In the genomic region with DNA sequence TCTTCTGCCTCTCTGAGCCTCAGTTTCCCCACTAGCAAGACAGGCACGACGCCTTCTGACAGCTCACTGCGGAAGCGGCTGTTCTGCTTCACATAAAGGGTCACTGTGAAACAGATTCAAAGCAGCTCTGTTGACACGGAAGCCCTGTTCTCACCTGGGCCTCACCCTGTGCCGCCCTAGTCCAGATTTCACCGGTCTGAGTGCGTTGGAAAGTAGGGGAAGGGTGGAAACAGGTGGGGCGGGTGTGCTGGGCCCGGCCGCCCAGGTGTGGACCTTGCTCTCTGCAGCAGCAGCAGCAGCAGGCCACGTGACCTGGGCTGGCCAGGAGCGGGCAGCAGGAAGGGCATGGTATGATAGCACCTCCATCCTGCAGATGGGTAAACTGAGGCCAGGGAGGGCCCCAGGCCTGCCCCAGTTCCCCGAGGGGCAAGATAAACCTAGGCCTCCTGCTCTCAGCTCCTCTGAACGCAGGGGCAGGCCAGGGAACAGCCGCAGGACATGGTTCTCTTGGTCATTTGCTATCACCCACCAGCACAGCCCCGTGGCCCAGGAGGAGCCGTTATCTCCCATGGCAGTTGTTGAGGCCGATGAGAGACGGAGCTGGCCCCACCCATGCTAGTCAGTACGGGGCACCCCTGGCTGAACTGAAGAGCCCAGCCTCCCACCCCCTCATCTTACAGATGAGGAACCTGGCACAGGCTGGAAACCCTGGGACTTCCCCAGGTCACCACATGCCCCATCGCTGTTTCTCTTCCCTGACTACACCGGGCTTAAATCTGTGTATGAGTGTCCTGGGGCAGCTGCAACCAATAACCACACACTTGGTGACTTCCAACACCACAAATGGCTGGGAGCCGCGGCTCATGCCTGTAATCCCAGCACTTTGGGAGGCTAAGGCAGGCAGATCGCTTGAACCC, we compare ENCODE assay signal across 1 cellular context.
TF ChIP-seq lines count a peak whose summit lies in the region.

No MANE protein-coding gene starts in this region.

TF ChIP-seq in GM12878, 131 proteins besides CTCF, POLR2A, EP300 and RAD21 (continued from another document):
- TF ChIP-seq KLF5 (IDR thresholded peaks at IDR 0.05; ENCODE audit: partially characterized antibody) (no peak), NR2C1 (IDR thresholded peaks at IDR 0.05) (no peak), CREB1 (IDR thresholded peaks at IDR 0.05; ENCODE audit: low read depth) (no peak), CBX3 (IDR thresholded peaks at IDR 0.05; ENCODE audit: borderline replicate concordance, low read depth) (no peak), TBL1XR1 (IDR thresholded peaks at IDR 0.05; ENCODE audit: low read depth, low read length) (0 out of 2 replicates have a peak, but pooled peaks have one; percentile 26), MTA2 (IDR thresholded peaks at IDR 0.05; ENCODE audit: low read depth) (no peak), CBX5 (IDR thresholded peaks at IDR 0.05; ENCODE audit: low read depth) (no peak), CBFB (IDR thresholded peaks at IDR 0.05; ENCODE audit: low read depth) (peak; percentile 50; the same call in 1 of the 2 replicates), STAT3 (IDR thresholded peaks at IDR 0.05; ENCODE audit: low read depth, low read length) (no peak), SUZ12 (IDR thresholded peaks at IDR 0.05; ENCODE audit: unreplicated experiment) (no peak), SMARCA5 (IDR thresholded peaks at IDR 0.05) (no peak), BCL11A (IDR thresholded peaks at IDR 0.05; ENCODE audit: low read depth, low read length) (0 out of 2 replicates have a peak, but pooled peaks have one; percentile 22), RUNX3 (IDR thresholded peaks at IDR 0.05; ENCODE audit: low read length) (peak; percentile 78), EGR1 (IDR thresholded peaks at IDR 0.05; ENCODE audit: borderline replicate concordance in 1 of 2, low read depth in 2 of 2, low read length in 2 of 2) (peak in 1 of 2 experiments; percentile 65; a peak in 2 of 3 replicates), ZNF274 (IDR thresholded peaks at IDR 0.05; ENCODE audit: insufficient read depth, insufficient read length) (no peak), SPI1 (IDR thresholded peaks at IDR 0.05; ENCODE audit: borderline replicate concordance, insufficient read depth, low read depth, low read length) (peak; percentile 52; the same call in 1 of the 2 replicates), TCF12 (IDR thresholded peaks at IDR 0.05; ENCODE audit: low read depth, low read length) (peak; percentile 34; the same call in 1 of the 2 replicates), NFXL1 (IDR thresholded peaks at IDR 0.05; ENCODE audit: borderline replicate concordance) (no peak), ZNF217 (IDR thresholded peaks at IDR 0.05) (peak; percentile 56; the same call in 1 of the 2 replicates), NR2F1 (conservative IDR thresholded peaks at IDR 0.05) (peak; percentile 31; the same call in 1 of the 2 replicates), RFX5 (IDR thresholded peaks at IDR 0.05; ENCODE audit: low read depth, low read length) (no peak), PAX5 (IDR thresholded peaks at IDR 0.05; ENCODE audit: borderline replicate concordance, low read depth, low read length) (no peak), CHD4 (IDR thresholded peaks at IDR 0.05) (no peak), SREBF1 (IDR thresholded peaks at IDR 0.05; ENCODE audit: low read length) (no peak), IKZF1 (conservative IDR thresholded peaks at IDR 0.05) (peak; percentile 83), TAF1 (IDR thresholded peaks at IDR 0.05; ENCODE audit: borderline replicate concordance, low read depth, low read length) (no peak), BACH1 (IDR thresholded peaks at IDR 0.05; ENCODE audit: borderline replicate concordance) (no peak), KDM1A (IDR thresholded peaks at IDR 0.05; ENCODE audit: borderline replicate concordance) (no peak), RELA (IDR thresholded peaks at IDR 0.05; ENCODE audit: borderline replicate concordance, partially characterized antibody) (peak; percentile 76), BRCA1 (IDR thresholded peaks at IDR 0.05; ENCODE audit: low read depth, low read length) (no peak), HDGF (IDR thresholded peaks at IDR 0.05) (no peak), KAT2A (conservative IDR thresholded peaks at IDR 0.05; ENCODE audit: control insufficient read depth, low read depth, low read length) (no peak)
- TF ChIP-seq, protein P1, sequence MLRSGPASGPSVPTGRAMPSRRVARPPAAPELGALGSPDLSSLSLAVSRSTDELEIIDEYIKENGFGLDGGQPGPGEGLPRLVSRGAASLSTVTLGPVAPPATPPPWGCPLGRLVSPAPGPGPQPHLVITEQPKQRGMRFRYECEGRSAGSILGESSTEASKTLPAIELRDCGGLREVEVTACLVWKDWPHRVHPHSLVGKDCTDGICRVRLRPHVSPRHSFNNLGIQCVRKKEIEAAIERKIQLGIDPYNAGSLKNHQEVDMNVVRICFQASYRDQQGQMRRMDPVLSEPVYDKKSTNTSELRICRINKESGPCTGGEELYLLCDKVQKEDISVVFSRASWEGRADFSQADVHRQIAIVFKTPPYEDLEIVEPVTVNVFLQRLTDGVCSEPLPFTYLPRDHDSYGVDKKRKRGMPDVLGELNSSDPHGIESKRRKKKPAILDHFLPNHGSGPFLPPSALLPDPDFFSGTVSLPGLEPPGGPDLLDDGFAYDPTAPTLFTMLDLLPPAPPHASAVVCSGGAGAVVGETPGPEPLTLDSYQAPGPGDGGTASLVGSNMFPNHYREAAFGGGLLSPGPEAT (IDR thresholded peaks at IDR 0.05; ENCODE audit: low read depth): peak; percentile 77; the same call in 1 of the 2 replicates
- TF ChIP-seq, protein P2, sequence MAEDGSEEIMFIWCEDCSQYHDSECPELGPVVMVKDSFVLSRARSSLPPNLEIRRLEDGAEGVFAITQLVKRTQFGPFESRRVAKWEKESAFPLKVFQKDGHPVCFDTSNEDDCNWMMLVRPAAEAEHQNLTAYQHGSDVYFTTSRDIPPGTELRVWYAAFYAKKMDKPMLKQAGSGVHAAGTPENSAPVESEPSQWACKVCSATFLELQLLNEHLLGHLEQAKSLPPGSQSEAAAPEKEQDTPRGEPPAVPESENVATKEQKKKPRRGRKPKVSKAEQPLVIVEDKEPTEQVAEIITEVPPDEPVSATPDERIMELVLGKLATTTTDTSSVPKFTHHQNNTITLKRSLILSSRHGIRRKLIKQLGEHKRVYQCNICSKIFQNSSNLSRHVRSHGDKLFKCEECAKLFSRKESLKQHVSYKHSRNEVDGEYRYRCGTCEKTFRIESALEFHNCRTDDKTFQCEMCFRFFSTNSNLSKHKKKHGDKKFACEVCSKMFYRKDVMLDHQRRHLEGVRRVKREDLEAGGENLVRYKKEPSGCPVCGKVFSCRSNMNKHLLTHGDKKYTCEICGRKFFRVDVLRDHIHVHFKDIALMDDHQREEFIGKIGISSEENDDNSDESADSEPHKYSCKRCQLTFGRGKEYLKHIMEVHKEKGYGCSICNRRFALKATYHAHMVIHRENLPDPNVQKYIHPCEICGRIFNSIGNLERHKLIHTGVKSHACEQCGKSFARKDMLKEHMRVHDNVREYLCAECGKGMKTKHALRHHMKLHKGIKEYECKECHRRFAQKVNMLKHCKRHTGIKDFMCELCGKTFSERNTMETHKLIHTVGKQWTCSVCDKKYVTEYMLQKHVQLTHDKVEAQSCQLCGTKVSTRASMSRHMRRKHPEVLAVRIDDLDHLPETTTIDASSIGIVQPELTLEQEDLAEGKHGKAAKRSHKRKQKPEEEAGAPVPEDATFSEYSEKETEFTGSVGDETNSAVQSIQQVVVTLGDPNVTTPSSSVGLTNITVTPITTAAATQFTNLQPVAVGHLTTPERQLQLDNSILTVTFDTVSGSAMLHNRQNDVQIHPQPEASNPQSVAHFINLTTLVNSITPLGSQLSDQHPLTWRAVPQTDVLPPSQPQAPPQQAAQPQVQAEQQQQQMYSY (CRISPR knock-in tag; IDR thresholded peaks at IDR 0.05): no peak
- TF ChIP-seq, protein P3, sequence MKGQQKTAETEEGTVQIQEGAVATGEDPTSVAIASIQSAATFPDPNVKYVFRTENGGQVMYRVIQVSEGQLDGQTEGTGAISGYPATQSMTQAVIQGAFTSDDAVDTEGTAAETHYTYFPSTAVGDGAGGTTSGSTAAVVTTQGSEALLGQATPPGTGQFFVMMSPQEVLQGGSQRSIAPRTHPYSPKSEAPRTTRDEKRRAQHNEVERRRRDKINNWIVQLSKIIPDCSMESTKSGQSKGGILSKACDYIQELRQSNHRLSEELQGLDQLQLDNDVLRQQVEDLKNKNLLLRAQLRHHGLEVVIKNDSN (IDR thresholded peaks at IDR 0.05; ENCODE audit: borderline replicate concordance, extremely low read length, insufficient read depth, low read depth, low read length): peak; percentile 42
- TF ChIP-seq, protein P4, sequence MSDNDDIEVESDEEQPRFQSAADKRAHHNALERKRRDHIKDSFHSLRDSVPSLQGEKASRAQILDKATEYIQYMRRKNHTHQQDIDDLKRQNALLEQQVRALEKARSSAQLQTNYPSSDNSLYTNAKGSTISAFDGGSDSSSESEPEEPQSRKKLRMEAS (IDR thresholded peaks at IDR 0.05; ENCODE audit: low read depth, low read length): no peak
- TF ChIP-seq, protein P5, sequence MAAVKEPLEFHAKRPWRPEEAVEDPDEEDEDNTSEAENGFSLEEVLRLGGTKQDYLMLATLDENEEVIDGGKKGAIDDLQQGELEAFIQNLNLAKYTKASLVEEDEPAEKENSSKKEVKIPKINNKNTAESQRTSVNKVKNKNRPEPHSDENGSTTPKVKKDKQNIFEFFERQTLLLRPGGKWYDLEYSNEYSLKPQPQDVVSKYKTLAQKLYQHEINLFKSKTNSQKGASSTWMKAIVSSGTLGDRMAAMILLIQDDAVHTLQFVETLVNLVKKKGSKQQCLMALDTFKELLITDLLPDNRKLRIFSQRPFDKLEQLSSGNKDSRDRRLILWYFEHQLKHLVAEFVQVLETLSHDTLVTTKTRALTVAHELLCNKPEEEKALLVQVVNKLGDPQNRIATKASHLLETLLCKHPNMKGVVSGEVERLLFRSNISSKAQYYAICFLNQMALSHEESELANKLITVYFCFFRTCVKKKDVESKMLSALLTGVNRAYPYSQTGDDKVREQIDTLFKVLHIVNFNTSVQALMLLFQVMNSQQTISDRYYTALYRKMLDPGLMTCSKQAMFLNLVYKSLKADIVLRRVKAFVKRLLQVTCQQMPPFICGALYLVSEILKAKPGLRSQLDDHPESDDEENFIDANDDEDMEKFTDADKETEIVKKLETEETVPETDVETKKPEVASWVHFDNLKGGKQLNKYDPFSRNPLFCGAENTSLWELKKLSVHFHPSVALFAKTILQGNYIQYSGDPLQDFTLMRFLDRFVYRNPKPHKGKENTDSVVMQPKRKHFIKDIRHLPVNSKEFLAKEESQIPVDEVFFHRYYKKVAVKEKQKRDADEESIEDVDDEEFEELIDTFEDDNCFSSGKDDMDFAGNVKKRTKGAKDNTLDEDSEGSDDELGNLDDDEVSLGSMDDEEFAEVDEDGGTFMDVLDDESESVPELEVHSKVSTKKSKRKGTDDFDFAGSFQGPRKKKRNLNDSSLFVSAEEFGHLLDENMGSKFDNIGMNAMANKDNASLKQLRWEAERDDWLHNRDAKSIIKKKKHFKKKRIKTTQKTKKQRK (IDR thresholded peaks at IDR 0.05; ENCODE audit: low read depth, low read length): no peak
